ENCODE assay signal across 2 cellular contexts in genomic region chr15:23569513-23569912, GRCh38.
TF ChIP-seq lines count a peak whose summit lies in the region.

No MANE protein-coding gene starts in this region.

TF ChIP-seq in HCT116, 20 proteins besides CTCF, POLR2A, EP300 and RAD21 (continued from another document):
- TF ChIP-seq SP1 (IDR thresholded peaks at IDR 0.05; ENCODE audit: low read depth), result no peak
- TF ChIP-seq ZBTB33 (IDR thresholded peaks at IDR 0.05; ENCODE audit: extremely low read depth, insufficient replicate concordance, low read length), result no peak
- no peak for TF ChIP-seq ZFX (IDR thresholded peaks at IDR 0.05)
- TF ChIP-seq SIN3A (IDR thresholded peaks at IDR 0.05; ENCODE audit: low read depth), result no peak
- no peak for TF ChIP-seq ZNF274 (IDR thresholded peaks at IDR 0.05; ENCODE audit: low read depth, low read length)
- no peak for TF ChIP-seq FOSL1 (IDR thresholded peaks at IDR 0.05; ENCODE audit: low read depth)
- TF ChIP-seq EZH2 (IDR thresholded peaks at IDR 0.05), result no peak
- TF ChIP-seq EGR1 (IDR thresholded peaks at IDR 0.05; ENCODE audit: low read depth), result no peak
- TF ChIP-seq POLR2AphosphoS5 (IDR thresholded peaks at IDR 0.05; ENCODE audit: low read depth, low read length), result no peak

TF ChIP-seq in GM23338, 12 proteins besides CTCF, POLR2A, EP300 and RAD21 (continued from another document):
- no peak for TF ChIP-seq ETS1 (IDR thresholded peaks at IDR 0.05)
- TF ChIP-seq EZH2phosphoT487 (IDR thresholded peaks at IDR 0.05; ENCODE audit: unreplicated experiment), result no peak
- TF ChIP-seq ZNF462 (CRISPR knock-in tag; IDR thresholded peaks at IDR 0.05), result no peak
- TF ChIP-seq REST (IDR thresholded peaks at IDR 0.05; ENCODE audit: unreplicated experiment), result no peak
- no peak for TF ChIP-seq CREB1 (CRISPR knock-in tag; IDR thresholded peaks at IDR 0.05; ENCODE audit: low read depth)
